24 cellular contexts compared by ENCODE assay signal in the genomic region with DNA sequence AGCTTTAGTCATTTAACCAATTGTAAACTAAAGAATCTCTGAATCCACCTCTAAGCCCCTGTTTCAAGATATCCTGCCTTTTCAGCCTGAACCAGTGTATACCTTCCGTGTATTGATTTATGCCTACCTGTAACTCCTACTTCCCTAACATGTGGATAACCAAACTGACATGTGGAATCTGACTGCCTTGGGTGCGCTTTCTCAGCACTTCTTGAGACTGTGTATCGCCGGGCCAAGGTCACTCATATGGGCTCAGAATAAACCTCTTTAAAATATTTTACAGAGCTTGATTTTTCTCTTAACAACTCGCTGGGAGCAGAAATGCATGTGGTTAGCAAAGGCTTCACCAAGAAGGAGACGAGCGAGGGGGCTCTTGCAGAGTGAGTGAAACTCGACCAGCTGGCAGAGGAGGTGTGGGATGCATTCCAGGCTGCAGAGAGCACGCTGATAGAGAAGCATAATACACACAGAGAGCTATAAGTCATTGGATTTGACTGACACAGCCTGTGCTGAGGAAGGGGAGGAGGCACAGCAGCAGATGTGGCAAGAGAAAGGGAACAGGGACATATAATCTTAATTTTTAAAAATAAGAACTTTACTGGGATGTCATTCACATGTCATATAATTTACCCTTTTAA.
DNase-seq lines count a peak whose midpoint lies in the region; ATAC-seq and TF ChIP-seq lines count a peak whose summit lies in the region.
"Had no signal": no experiment of that assay in that cellular context is flagged by ENCODE, and none has a peak within 500 bp of the region (broad histone marks: within the 10 kb centered on the region; RNA-seq: fewer than 3 reads in every experiment).

No MANE protein-coding gene starts in this region.

- no peak overlapping the region for H3K4me3 ChIP-seq in IMR-90 (ENCODE audit: insufficient read depth, low read depth, low read length)
- H3K4me3 ChIP-seq in mesendoderm (ENCODE audit: low read length) = no peak overlapping the region
- H3K4me3 ChIP-seq: left lung, mucosa of descending colon, neural progenitor cell, stomach, transverse colon had no signal

- no peak for TF ChIP-seq POLR2A in IMR-90 (IDR thresholded peaks at IDR 0.05; ENCODE audit: low read depth, low read length)

- BruUV-seq in IMR-90 (replicated peaks; lab: Mats Ljungman, UMichigan) = no TSS peak

- DNase-seq in IMR-90 (peak; percentile 16), NCI-H524 (lab: John Stamatoyannopoulos, UW) (peak; percentile 32 to 81), cerebellar cortex (ENCODE audit: low spot score) (peak; percentile 28), mesendoderm (peak; percentile 39), occipital lobe (lab: John Stamatoyannopoulos, UW) (no peak), 8988T (no peak), NCI-H146 (lab: John Stamatoyannopoulos, UW) (no peak)
- DNase-seq: activated CD4-positive, alpha-beta T cell treated with anti-CD3 and anti-CD28 coated beads, Interleukin-2, amount 50 U/mL, for 48 hours; activated gamma-delta T cell treated with Interleukin-2 at 50 U/mL for 16 hours; cerebellar nuclear complex; effector CD8-positive, alpha-beta T cell; Karpas-422; left lung; mucosa of descending colon; NCI-H1092; NCI-H2107; NCI-H748 treated with DMSO at 0.1 percent for 48 hours; PC-3; stimulated activated CD4-positive, alpha-beta T cell treated with anti-CD3 and anti-CD28 coated beads, Interleukin-12 subunit alpha, Interleukin-12 subunit beta, amount 100 ng/mL, for 4 hours; stomach; T-helper 17 cell; transverse colon had no signal

- H3K14ac ChIP-seq in IMR-90 (replicated peaks; ENCODE audit: low read depth, low read length) = no peak overlapping the region

- H4K91ac ChIP-seq in IMR-90 (ENCODE audit: insufficient read depth, low read depth, low read length) = no peak overlapping the region

- no peak overlapping the region for H4K5ac ChIP-seq in IMR-90 (ENCODE audit: low read depth, low read length)
- H4K5ac ChIP-seq in mesendoderm (ENCODE audit: low read length) = no peak overlapping the region

- H2BK5ac ChIP-seq in IMR-90 (ENCODE audit: low read depth, low read length, poor library complexity, severe bottlenecking) (no peak overlapping the region), mesendoderm (ENCODE audit: low read length) (no peak overlapping the region)

- H2AK5ac ChIP-seq in IMR-90 (ENCODE audit: low read depth, low read length) (no peak overlapping the region), mesendoderm (ENCODE audit: low read length) (no peak overlapping the region)

- H3K4me2 ChIP-seq in IMR-90 (ENCODE audit: low read depth, low read length) = no peak overlapping the region
- H3K4me2 ChIP-seq in mesendoderm (ENCODE audit: low read length) = no peak overlapping the region
- H3K4me2 ChIP-seq: neural progenitor cell had no signal

- intact Hi-C loops in IMR-90 (cut with micrococcal nuclease) = no loop called here

- in situ Hi-C loops in IMR-90 (cut with MboI; ENCODE audit: low sequenced_read_pairs) = no loop called here

- H3K4me1 ChIP-seq in IMR-90 (ENCODE audit: control insufficient read depth, insufficient read depth, low read length) (no peaks in the 10 kb centered on the region), mesendoderm (ENCODE audit: control insufficient read depth, low read depth, low read length) (no peaks in the 10 kb centered on the region)
- H3K4me1 ChIP-seq: left lung, neural progenitor cell, transverse colon had no signal

- H3K27ac ChIP-seq in IMR-90 (ENCODE audit: insufficient read depth, low read length) = no peak overlapping the region
- no peak overlapping the region for H3K27ac ChIP-seq in mesendoderm (ENCODE audit: low read depth, low read length)
- H3K27ac ChIP-seq: left lung, neural progenitor cell, stomach, transverse colon had no signal

- no peak overlapping the region for H2BK20ac ChIP-seq in IMR-90 (ENCODE audit: low read depth, low read length)

- H4K8ac ChIP-seq in IMR-90 (ENCODE audit: low read depth in 2 of 2, low read length in 2 of 2) (no peak overlapping the region), mesendoderm (ENCODE audit: low read depth, low read length) (no peak overlapping the region)

- peak; percentile 35 for ATAC-seq in IMR-90 (ENCODE audit: low read depth)
- ATAC-seq: esophagus mucosa, left lung, mucosa of descending colon, PC-3, T-helper 17 cell had no signal

- dilution Hi-C loops in IMR-90 (cut with HindIII; ENCODE audit: low sequenced_read_pairs, unreplicated experiment) = no loop called here

- no peaks in the 10 kb centered on the region for H3K36me3 ChIP-seq in IMR-90 (ENCODE audit: control insufficient read depth, insufficient read depth, low read length)
- no peaks in the 10 kb centered on the region for H3K36me3 ChIP-seq in mesendoderm (ENCODE audit: control insufficient read depth, insufficient read depth, low read length)
- H3K36me3 ChIP-seq: left lung, neural progenitor cell, stomach, transverse colon had no signal

- H3K18ac ChIP-seq in IMR-90 (ENCODE audit: low read depth, low read length) (no peak overlapping the region), mesendoderm (ENCODE audit: low read length) (no peak overlapping the region)

- H2BK15ac ChIP-seq in IMR-90 (ENCODE audit: low read depth, low read length) (no peak overlapping the region), mesendoderm (replicated peaks; ENCODE audit: low read depth) (no peak overlapping the region)

- no peak for TF ChIP-seq CTCF in IMR-90 (conservative IDR thresholded peaks at IDR 0.05; ENCODE audit: low read depth, low read length)

- H3K23ac ChIP-seq in IMR-90 (ENCODE audit: low read depth, low read length) (no peak overlapping the region), mesendoderm (ENCODE audit: low read length) (no peak overlapping the region)

- H4K20me1 ChIP-seq in IMR-90 (ENCODE audit: insufficient read depth, low read length) = no peaks in the 10 kb centered on the region

- H3K79me1 ChIP-seq in IMR-90 (ENCODE audit: low read depth in 1 of 2, low read length in 2 of 2) (no peaks in the 10 kb centered on the region), mesendoderm (ENCODE audit: low read length) (no peaks in the 10 kb centered on the region)

- no peaks in the 10 kb centered on the region for H3K9me3 ChIP-seq in IMR-90 (ENCODE audit: control insufficient read depth, insufficient read depth, low read length)
- H3K9me3 ChIP-seq: mucosa of descending colon, transverse colon had no signal

- no peak overlapping the region for H2BK120ac ChIP-seq in IMR-90 (ENCODE audit: low read depth, low read length)
- H2BK120ac ChIP-seq in mesendoderm (ENCODE audit: low read depth, low read length) = no peak overlapping the region

- no peak overlapping the region for H2AK9ac ChIP-seq in IMR-90 (replicated peaks; ENCODE audit: low read depth, low read length, poor library complexity)

- no peak overlapping the region for H3K56ac ChIP-seq in IMR-90 (ENCODE audit: extremely low read depth, insufficient read depth, low read length)
- H3K56ac ChIP-seq in mesendoderm (ENCODE audit: low read length) = no peak overlapping the region

- TF ChIP-seq RAD21 in IMR-90 (IDR thresholded peaks at IDR 0.05; ENCODE audit: low read length) = no peak

- H3K9ac ChIP-seq in IMR-90 (ENCODE audit: low read depth, low read length) (no peak overlapping the region), mesendoderm (ENCODE audit: low read length) (no peak overlapping the region)
- H3K9ac ChIP-seq: neural progenitor cell had no signal

- H2AFZ ChIP-seq in IMR-90 (replicated peaks; ENCODE audit: low read length, poor library complexity) = no peak overlapping the region
- H2AFZ ChIP-seq: neural progenitor cell had no signal

- no peaks in the 10 kb centered on the region; the same call in 1 of the 2 replicates for H3K27me3 ChIP-seq in IMR-90 (ENCODE audit: control insufficient read depth, insufficient read depth, low read length)
- no peaks in the 10 kb centered on the region for H3K27me3 ChIP-seq in mesendoderm (ENCODE audit: insufficient read depth, low read length, poor library complexity)
- H3K27me3 ChIP-seq: left lung, neural progenitor cell, stomach, transverse colon had no signal

- WGBS in IMR-90 (ENCODE audit: extremely low coverage in 2 of 2, insufficient read length in 1 of 2), 2 experiments = no CpG with 5 or more reads among the region's 9 CpGs
- no CpG with 5 or more reads among the region's 9 CpGs for WGBS in mesendoderm (ENCODE audit: extremely low coverage, insufficient coverage, low lambda C conversion rate)

- H3K9me1 ChIP-seq in IMR-90 (ENCODE audit: insufficient read depth, low read length) = no peaks in the 10 kb centered on the region

- H3K4ac ChIP-seq in IMR-90 (ENCODE audit: low read depth, low read length) = no peak overlapping the region
- no peak overlapping the region for H3K4ac ChIP-seq in mesendoderm (ENCODE audit: low read depth, low read length)

- no peaks in the 10 kb centered on the region for H3K79me2 ChIP-seq in mesendoderm (ENCODE audit: control insufficient read depth, insufficient read depth, low read length)

- POLR2A ChIA-PET in IMR-90 (lab: Charles Lee; ENCODE audit: unreplicated experiment) = no interaction called here

- CTCF ChIA-PET in IMR-90 (lab: Yijun Ruan, JAX) = interaction anchor here (1.1 kb wide), 1 partner anchor 10 kb away, joined by 4 read pairs; no protein-coding TSS in a partner anchor

TF ChIP-seq in IMR-90, 13 proteins besides CTCF, POLR2A, EP300 and RAD21:
- TF ChIP-seq CEBPB (IDR thresholded peaks at IDR 0.05; ENCODE audit: low read depth, low read length) = no peak

Comparison
In these comparisons a context has a peak if more than half of its experiments do, and no peak if none do; other contexts are left out.
1. DNase-seq: peak in IMR-90 (single experiment), NCI-H524 (2 of 2), cerebellar cortex (single experiment) and mesendoderm (single experiment); none in occipital lobe (single experiment), 8988T (single experiment) and NCI-H146 (single experiment).